ENCODE assay signal across 21 cellular contexts in genomic region chr3:149215474-149215873, GRCh38. TPM values are rescaled to one million over a fixed set of nuclear protein-coding genes. Genes with fewer than 3 reads are reported as not detected.
DNase-seq lines count a peak whose midpoint lies in the region; ATAC-seq and TF ChIP-seq lines count a peak whose summit lies in the region.
"Had no signal": no experiment of that assay in that cellular context is flagged by ENCODE, and none has a peak within 500 bp of the region (broad histone marks: within the 10 kb centered on the region; RNA-seq: fewer than 3 reads in every experiment).

No MANE protein-coding gene starts in this region.

- peak overlapping the region; percentile 25 for H3K4me2 ChIP-seq in Loucy (ENCODE audit: low read depth, low read length, poor library complexity, severe bottlenecking)

- peaks cover 21% of the 10 kb centered on the region for H3K4me1 ChIP-seq in Loucy (ENCODE audit: insufficient read depth, low read length, poor library complexity, severe bottlenecking)

- H3K36me3 ChIP-seq in Loucy (ENCODE audit: insufficient read depth, low read length) = no peaks in the 10 kb centered on the region
- H3K36me3 ChIP-seq: brain microvascular endothelial cell, transverse colon had no signal

- H3K27me3 ChIP-seq in Loucy (ENCODE audit: insufficient read depth, low read length, poor library complexity, severe bottlenecking) = no peaks in the 10 kb centered on the region
- H3K27me3 ChIP-seq: brain microvascular endothelial cell, transverse colon had no signal

- H3K4me1 Mint-ChIP-seq in progenitor cell of endocrine pancreas (ENCODE audit: low read depth) (peaks cover 38% of the 10 kb centered on the region), T-cell (no peaks in the 10 kb centered on the region)
- H3K4me1 Mint-ChIP-seq: activated naive CD4-positive, alpha-beta T cell treated with anti-CD3 and anti-CD28 coated beads, Interleukin-2, amount 50 U/mL, for 24 hours; stimulated activated effector memory CD8-positive, alpha-beta T cell treated with anti-CD3 and anti-CD28 coated beads, Interleukin-12 subunit alpha, Interleukin-12 subunit beta, amount 100 ng/mL, for 72 hours had no signal

- no peak overlapping the region for H2AFZ ChIP-seq in Loucy (ENCODE audit: low read length)

- no peaks in the 10 kb centered on the region for H4K20me1 ChIP-seq in Loucy (ENCODE audit: insufficient read depth, low read length, poor library complexity, severe bottlenecking)

- H3K9ac ChIP-seq in Loucy (ENCODE audit: low read depth, low read length, poor library complexity, severe bottlenecking) = no peak overlapping the region

- peak overlapping the region; percentile 74 for H3K27ac Mint-ChIP-seq in progenitor cell of endocrine pancreas
- H3K27ac Mint-ChIP-seq in T-cell = no peak overlapping the region
- H3K27ac Mint-ChIP-seq: activated naive CD4-positive, alpha-beta T cell treated with anti-CD3 and anti-CD28 coated beads, Interleukin-2, amount 50 U/mL, for 24 hours; stimulated activated effector memory CD8-positive, alpha-beta T cell treated with anti-CD3 and anti-CD28 coated beads, Interleukin-12 subunit alpha, Interleukin-12 subunit beta, amount 100 ng/mL, for 72 hours had no signal

- H3K79me2 ChIP-seq in Loucy (ENCODE audit: insufficient read depth, low read length) = no peaks in the 10 kb centered on the region

- POLR2A ChIA-PET in T-cell (lab: Charles Lee) = no interaction called here

- H3K4me3 Mint-ChIP-seq in progenitor cell of endocrine pancreas (ENCODE audit: low read depth) (no peak overlapping the region), T-cell (no peak overlapping the region)
- H3K4me3 Mint-ChIP-seq: activated naive CD4-positive, alpha-beta T cell treated with anti-CD3 and anti-CD28 coated beads, Interleukin-2, amount 50 U/mL, for 24 hours; stimulated activated effector memory CD8-positive, alpha-beta T cell treated with anti-CD3 and anti-CD28 coated beads, Interleukin-12 subunit alpha, Interleukin-12 subunit beta, amount 100 ng/mL, for 72 hours had no signal

- H3K27me3 Mint-ChIP-seq in progenitor cell of endocrine pancreas (no peaks in the 10 kb centered on the region), T-cell (peaks cover 1 to 4% of the 10 kb centered on the region in 2 donors)

- ATAC-seq in T-cell (replicated peaks in 1 of 4) = no peak
- no peak for ATAC-seq in HG02798 (IDR thresholded peaks at IDR 0.05; ENCODE audit: poor library complexity, unreplicated experiment)
- ATAC-seq: stimulated activated effector memory CD8-positive, alpha-beta T cell treated with anti-CD3 and anti-CD28 coated beads, Interleukin-12 subunit alpha, Interleukin-12 subunit beta, amount 100 ng/mL, for 72 hours had no signal

- no peaks in the 10 kb centered on the region for H3K36me3 Mint-ChIP-seq in progenitor cell of endocrine pancreas (ENCODE audit: insufficient read depth)
- H3K36me3 Mint-ChIP-seq in T-cell = no peaks in the 10 kb centered on the region
- H3K36me3 Mint-ChIP-seq: activated naive CD4-positive, alpha-beta T cell treated with anti-CD3 and anti-CD28 coated beads, Interleukin-2, amount 50 U/mL, for 24 hours; stimulated activated effector memory CD8-positive, alpha-beta T cell treated with anti-CD3 and anti-CD28 coated beads, Interleukin-12 subunit alpha, Interleukin-12 subunit beta, amount 100 ng/mL, for 72 hours had no signal

- no peaks in the 10 kb centered on the region for H3K9me3 ChIP-seq in Loucy (ENCODE audit: insufficient read depth, low read depth, low read length)
- H3K9me3 ChIP-seq: mucosa of descending colon, transverse colon had no signal

- no peaks in the 10 kb centered on the region for H3K9me2 ChIP-seq in Loucy (replicated peaks; ENCODE audit: low read depth, low read length)

- no peaks in the 10 kb centered on the region; the same call in 1 of the 2 replicates for H3F3A ChIP-seq in Loucy (ENCODE audit: low read depth)

- CTCF ChIA-PET in T-cell (lab: Charles Lee) = no interaction called here

- no peak overlapping the region for H3K4me3 ChIP-seq in Loucy (ENCODE audit: low read length, poor library complexity, severe bottlenecking)
- H3K4me3 ChIP-seq: mucosa of descending colon, transverse colon had no signal

- H3K9me3 Mint-ChIP-seq in progenitor cell of endocrine pancreas (ENCODE audit: low read depth) = peaks cover 3% of the 10 kb centered on the region
- H3K9me3 Mint-ChIP-seq in T-cell = no peaks in the 10 kb centered on the region
- H3K9me3 Mint-ChIP-seq: activated naive CD4-positive, alpha-beta T cell treated with anti-CD3 and anti-CD28 coated beads, Interleukin-2, amount 50 U/mL, for 24 hours had no signal

- peak; percentile 39 for DNase-seq in NCI-H2196 treated with DMSO at 0.1 percent for 48 hours (lab: John Stamatoyannopoulos, UW; ENCODE audit: unreplicated experiment)
- peak; percentile 82 for DNase-seq in fibroblast of gingiva (ENCODE audit: low read depth)
- DNase-seq in progenitor cell of endocrine pancreas (ENCODE audit: low spot score, unreplicated experiment) = no peak
- no peak for DNase-seq in T-cell
- DNase-seq in stimulated activated CD4-positive, alpha-beta T cell treated with anti-CD3 and anti-CD28 coated beads, Interleukin-1b, Interleukin-23, amount 100 ng/mL, for 48 hours = no peak
- no peak for DNase-seq in NCI-H82 (lab: John Stamatoyannopoulos, UW)
- DNase-seq: brain microvascular endothelial cell, DMS53, head of caudate nucleus, IMR-90, islet precursor cell, NCI-H1048, NCI-H524 treated with DMSO at 0.1 percent for 48 hours, occipital lobe had no signal

- TF ChIP-seq CTCF in Loucy (conservative IDR thresholded peaks at IDR 0.05; ENCODE audit: low read length) (no peak), progenitor cell of endocrine pancreas (IDR thresholded peaks at IDR 0.05; ENCODE audit: unreplicated experiment) (no peak)

RNA-seq across cellular contexts. Expression of gene CP, which starts 6.2 kb away (rescaled TPM):
- 0.93 and 1.0 TPM in 2 replicates for total RNA-seq in progenitor cell of endocrine pancreas
- total RNA-seq in T-cell = 1 to 10 TPM in 1 of 5 donors, under 1 TPM in 2, not detected in 2; 0.69 to 1.9 (median 0.73) TPM
- total RNA-seq: IMR-90, RPMI7951 had no signal

Comparison
In these comparisons a context has a peak if more than half of its experiments do, and no peak if none do; other contexts are left out.
1. DNase-seq: peak in NCI-H2196 treated with DMSO at 0.1 percent for 48 hours (single experiment) and fibroblast of gingiva (single experiment); none in progenitor cell of endocrine pancreas (single experiment), T-cell (0 of 34), stimulated activated CD4-positive, alpha-beta T cell treated with anti-CD3 and anti-CD28 coated beads, Interleukin-1b, Interleukin-23, amount 100 ng/mL, for 48 hours (single experiment) and NCI-H82 (single experiment).